Comparison of ENCODE assay signal across 8 cellular contexts in genomic region chr15:64681424-64682024, GRCh38.
DNase-seq lines count a peak whose midpoint lies in the region; ATAC-seq and TF ChIP-seq lines count a peak whose summit lies in the region.

No MANE protein-coding gene starts in this region.

- no peak overlapping the region for H3K27ac Mint-ChIP-seq in activated CD8-positive, alpha-beta memory T cell treated with anti-CD3 and anti-CD28 coated beads, Interleukin-2, amount 10 ng/mL, durations not matched to agents 7 days and 5 days
- H3K27ac Mint-ChIP-seq in T-cell = peak overlapping the region; percentile 53 to 75

- POLR2A ChIA-PET in T-cell (lab: Charles Lee) = no interaction called here

- no peak overlapping the region for H3K4me3 Mint-ChIP-seq in activated CD8-positive, alpha-beta memory T cell treated with anti-CD3 and anti-CD28 coated beads, Interleukin-2, amount 10 ng/mL, durations not matched to agents 7 days and 5 days
- H3K4me3 Mint-ChIP-seq in T-cell = no peak overlapping the region

- no peak overlapping the region for H3K27ac ChIP-seq in neutrophil

- no peaks in the 10 kb centered on the region for H3K27me3 Mint-ChIP-seq in activated CD8-positive, alpha-beta memory T cell treated with anti-CD3 and anti-CD28 coated beads, Interleukin-2, amount 10 ng/mL, durations not matched to agents 7 days and 5 days
- no peaks in the 10 kb centered on the region for H3K27me3 Mint-ChIP-seq in T-cell

- ATAC-seq in activated CD8-positive, alpha-beta memory T cell treated with anti-CD3 and anti-CD28 coated beads, Interleukin-2, amount 10 ng/mL, durations not matched to agents 7 days and 5 days = peak; percentile 12
- ATAC-seq in T-cell (replicated peaks in 1 of 4) (peak in 1 of 4 experiments; percentile 50), HG03469 (IDR thresholded peaks at IDR 0.05; ENCODE audit: unreplicated experiment) (no peak), GM21447 (IDR thresholded peaks at IDR 0.05; ENCODE audit: unreplicated experiment) (no peak)

- H3K36me3 Mint-ChIP-seq in activated CD8-positive, alpha-beta memory T cell treated with anti-CD3 and anti-CD28 coated beads, Interleukin-2, amount 10 ng/mL, durations not matched to agents 7 days and 5 days = peaks cover 8% of the 10 kb centered on the region
- peaks cover 56% of the 10 kb centered on the region for H3K36me3 Mint-ChIP-seq in T-cell

- no peaks in the 10 kb centered on the region for H3K4me1 Mint-ChIP-seq in activated CD8-positive, alpha-beta memory T cell treated with anti-CD3 and anti-CD28 coated beads, Interleukin-2, amount 10 ng/mL, durations not matched to agents 7 days and 5 days
- peaks cover 0 to 3% (median 0%) of the 10 kb centered on the region in 3 donors for H3K4me1 Mint-ChIP-seq in T-cell

- DNase-seq in activated CD8-positive, alpha-beta memory T cell treated with anti-CD3 and anti-CD28 coated beads, Interleukin-2, amount 10 ng/mL, durations not matched to agents 7 days and 5 days = no peak
- no peak for DNase-seq in activated CD8-positive, alpha-beta memory T cell treated with anti-CD3 and anti-CD28 coated beads, Interleukin-2, amount 50 U/mL, for 48 hours
- DNase-seq in NCI-H1092 (lab: John Stamatoyannopoulos, UW) (peak; percentile 64), T-cell (no peak), fibroblast of villous mesenchyme (ENCODE audit: low read depth) (peak; percentile 71)

- CTCF ChIA-PET in activated CD8-positive, alpha-beta memory T cell treated with anti-CD3 and anti-CD28 coated beads, Interleukin-2, amount 10 ng/mL, durations not matched to agents 7 days and 5 days (lab: Charles Lee) = interaction anchor here (1.4 to 10.4 kb wide), 2 partner anchors 47 to 85 kb away, joined by 3 to 111 read pairs; no protein-coding TSS in a partner anchor
- CTCF ChIA-PET in T-cell (lab: Charles Lee) = interaction anchor here in 1 of 2 donors (0.8 kb wide), 1 partner anchor 10 kb away, joined by 3 read pairs; no protein-coding TSS in a partner anchor

- H3K4me3 ChIP-seq in fibroblast of villous mesenchyme (ENCODE audit: low read depth, low read length) (no peak overlapping the region), neutrophil (ENCODE audit: low read depth in 1 of 2, low read length in 1 of 2) (no peak overlapping the region)

- H3K9me3 Mint-ChIP-seq in activated CD8-positive, alpha-beta memory T cell treated with anti-CD3 and anti-CD28 coated beads, Interleukin-2, amount 10 ng/mL, durations not matched to agents 7 days and 5 days (ENCODE audit: low read depth) = no peaks in the 10 kb centered on the region
- H3K9me3 Mint-ChIP-seq in T-cell = no peaks in the 10 kb centered on the region

- H3K36me3 ChIP-seq in neutrophil = peaks cover 78% of the 10 kb centered on the region

- TF ChIP-seq CTCF in fibroblast of villous mesenchyme (IDR thresholded peaks at IDR 0.05; ENCODE audit: insufficient read depth, low read depth, low read length) (peak; percentile 81), neutrophil (IDR thresholded peaks at IDR 0.05) (peak; percentile 37)

- H3K4me1 ChIP-seq in neutrophil (ENCODE audit: control insufficient read depth in 1 of 2, insufficient read depth in 1 of 2, low read depth in 1 of 2, low read length in 1 of 2) = no peaks in the 10 kb centered on the region

- H3K27me3 ChIP-seq in neutrophil = no peaks in the 10 kb centered on the region

- H3K9me3 ChIP-seq in neutrophil = no peaks in the 10 kb centered on the region

Comparison
In these comparisons a context has a peak if more than half of its experiments do, and no peak if none do; other contexts are left out.
1. DNase-seq: peak in NCI-H1092 (single experiment) and fibroblast of villous mesenchyme (single experiment); none in activated CD8-positive, alpha-beta memory T cell treated with anti-CD3 and anti-CD28 coated beads, Interleukin-2, amount 10 ng/mL, durations not matched to agents 7 days and 5 days (single experiment), activated CD8-positive, alpha-beta memory T cell treated with anti-CD3 and anti-CD28 coated beads, Interleukin-2, amount 50 U/mL, for 48 hours (single experiment) and T-cell (0 of 34).